9 cellular contexts compared by ENCODE assay signal in genomic region chr11:42631223-42631843, GRCh38.
DNase-seq lines count a peak whose midpoint lies in the region; ATAC-seq and TF ChIP-seq lines count a peak whose summit lies in the region.
"Had no signal": no experiment of that assay in that cellular context is flagged by ENCODE, and none has a peak within 500 bp of the region (broad histone marks: within the 10 kb centered on the region; RNA-seq: fewer than 3 reads in every experiment).

No MANE protein-coding gene starts in this region.

- H3K4me3 ChIP-seq in GM06990 (replicated peaks; ENCODE audit: low read depth, low read length) (no peak overlapping the region), astrocyte of the cerebellum (ENCODE audit: low read depth, low read length) (no peak overlapping the region)
- H3K4me3 ChIP-seq: pancreas had no signal

- H3K9me3 Mint-ChIP-seq in activated CD8-positive, alpha-beta memory T cell treated with anti-CD3 and anti-CD28 coated beads, Interleukin-2, amount 10 ng/mL, durations not matched to agents 7 days and 5 days (ENCODE audit: low read depth), result peaks cover 4% of the 10 kb centered on the region

- DNase-seq in GM06990 (ENCODE audit: extremely low read depth, insufficient read length), result no peak
- DNase-seq in MV-4-11 (lab: John Stamatoyannopoulos, UW), result peak; percentile 7
- DNase-seq in astrocyte of the cerebellum (ENCODE audit: low read depth), result no peak
- DNase-seq in middle frontal gyrus (ENCODE audit: extremely low spot score, low spot score), result peak; percentile 56
- no peak for DNase-seq in activated CD8-positive, alpha-beta memory T cell treated with anti-CD3 and anti-CD28 coated beads, Interleukin-2, amount 10 ng/mL, durations not matched to agents 7 days and 5 days
- DNase-seq in activated CD8-positive, alpha-beta memory T cell treated with anti-CD3 and anti-CD28 coated beads, Interleukin-2, amount 50 U/mL, for 48 hours, result no peak
- DNase-seq: pancreas had no signal

- H3K4me3 Mint-ChIP-seq in activated CD8-positive, alpha-beta memory T cell treated with anti-CD3 and anti-CD28 coated beads, Interleukin-2, amount 10 ng/mL, durations not matched to agents 7 days and 5 days, result no peak overlapping the region

- no peaks in the 10 kb centered on the region for H3K27me3 ChIP-seq in GM06990 (replicated peaks; ENCODE audit: control insufficient read depth, insufficient read depth, low read length)
- H3K27me3 ChIP-seq: pancreas had no signal

- CTCF ChIA-PET in activated CD8-positive, alpha-beta memory T cell treated with anti-CD3 and anti-CD28 coated beads, Interleukin-2, amount 10 ng/mL, durations not matched to agents 7 days and 5 days (lab: Charles Lee), result no interaction called here

- TF ChIP-seq CTCF in GM06990 (IDR thresholded peaks at IDR 0.05; ENCODE audit: insufficient read depth, low read length, poor library complexity, severe bottlenecking) (peak; percentile 16), astrocyte of the cerebellum (IDR thresholded peaks at IDR 0.05; ENCODE audit: low read depth, low read length, missing control alignments) (peak; percentile 11)

- in situ Hi-C loops in astrocyte of the cerebellum (cut with HindIII; ENCODE audit: low sequenced_read_pairs), result no loop called here

- H3K27me3 Mint-ChIP-seq in activated CD8-positive, alpha-beta memory T cell treated with anti-CD3 and anti-CD28 coated beads, Interleukin-2, amount 10 ng/mL, durations not matched to agents 7 days and 5 days, result no peaks in the 10 kb centered on the region

- no peaks in the 10 kb centered on the region for H3K36me3 Mint-ChIP-seq in activated CD8-positive, alpha-beta memory T cell treated with anti-CD3 and anti-CD28 coated beads, Interleukin-2, amount 10 ng/mL, durations not matched to agents 7 days and 5 days

- no peaks in the 10 kb centered on the region for H3K36me3 ChIP-seq in GM06990 (ENCODE audit: control insufficient read depth, insufficient read depth, low read length)
- H3K36me3 ChIP-seq: pancreas had no signal

- ATAC-seq in activated CD8-positive, alpha-beta memory T cell treated with anti-CD3 and anti-CD28 coated beads, Interleukin-2, amount 10 ng/mL, durations not matched to agents 7 days and 5 days, result no peak
- ATAC-seq in HG02759 (IDR thresholded peaks at IDR 0.05; ENCODE audit: unreplicated experiment), result no peak
- ATAC-seq in HG03095 (IDR thresholded peaks at IDR 0.05; ENCODE audit: unreplicated experiment), result no peak
- ATAC-seq: pancreas had no signal

- no peak overlapping the region for H3K27ac Mint-ChIP-seq in activated CD8-positive, alpha-beta memory T cell treated with anti-CD3 and anti-CD28 coated beads, Interleukin-2, amount 10 ng/mL, durations not matched to agents 7 days and 5 days

- no peaks in the 10 kb centered on the region for H3K4me1 Mint-ChIP-seq in activated CD8-positive, alpha-beta memory T cell treated with anti-CD3 and anti-CD28 coated beads, Interleukin-2, amount 10 ng/mL, durations not matched to agents 7 days and 5 days

Comparison
In these comparisons a context has a peak if more than half of its experiments do, and no peak if none do; other contexts are left out.
1. DNase-seq: peak in MV-4-11 (single experiment) and middle frontal gyrus (single experiment); none in GM06990 (single experiment), astrocyte of the cerebellum (single experiment), activated CD8-positive, alpha-beta memory T cell treated with anti-CD3 and anti-CD28 coated beads, Interleukin-2, amount 10 ng/mL, durations not matched to agents 7 days and 5 days (single experiment) and activated CD8-positive, alpha-beta memory T cell treated with anti-CD3 and anti-CD28 coated beads, Interleukin-2, amount 50 U/mL, for 48 hours (single experiment).